In genomic region chr10:14564268-14564744, GRCh38 we compare ENCODE assay signal across 10 cellular contexts.
DNase-seq lines count a peak whose midpoint lies in the region; ATAC-seq, FAIRE-seq and TF ChIP-seq lines count a peak whose summit lies in the region.
"Had no signal": no experiment of that assay in that cellular context is flagged by ENCODE, and none has a peak within 500 bp of the region (broad histone marks: within the 10 kb centered on the region; RNA-seq: fewer than 3 reads in every experiment).

No MANE protein-coding gene starts in this region.

- H2AFZ ChIP-seq in MM.1S (ENCODE audit: low read length), result no peak overlapping the region

- ATAC-seq in HG03175 (IDR thresholded peaks at IDR 0.05; ENCODE audit: unreplicated experiment) (peak; percentile 83), gastrocnemius medialis (no peak), GM18858 (IDR thresholded peaks at IDR 0.05; ENCODE audit: unreplicated experiment) (no peak)
- ATAC-seq in activated T-cell treated with anti-CD3 and anti-CD28 coated beads, Interleukin-2, amount 50 U/mL, for 72 hours (replicated peaks in 1 of 2), result peak; percentile 39 to 42
- peak; percentile 16 to 37 for ATAC-seq in natural killer cell treated with Interleukin-12 subunit alpha and Interleukin-12 subunit beta and Interleukin-15 and Interleukin-18, amount 100 ng/mL, for 72 hours

- no peaks in the 10 kb centered on the region for H3K27me3 ChIP-seq in gastrocnemius medialis
- no peaks in the 10 kb centered on the region for H3K27me3 ChIP-seq in MM.1S (replicated peaks; ENCODE audit: insufficient read depth, low read length)

- DNase-seq in GM12865 (ENCODE audit: low read depth) (peak; percentile 38), gastrocnemius medialis (no peak), MM.1S (no peak), frontal cortex (ENCODE audit: low spot score in 2 of 2) (no peak)
- DNase-seq in activated T-cell treated with anti-CD3 and anti-CD28 coated beads, Interleukin-2, amount 50 U/mL, for 72 hours, result no peak
- no peak for DNase-seq in natural killer cell treated with Interleukin-12 subunit alpha and Interleukin-12 subunit beta and Interleukin-15 and Interleukin-18, amount 100 ng/mL, for 72 hours (ENCODE audit: low spot score)

- H3K4me3 ChIP-seq in GM12865 (ENCODE audit: low read depth, low read length), result peak overlapping the region; percentile 48
- H3K4me3 ChIP-seq in gastrocnemius medialis, result no peak overlapping the region
- no peak overlapping the region for H3K4me3 ChIP-seq in MM.1S (ENCODE audit: low read length)

- no peak for FAIRE-seq in frontal cortex (lab: Jason Lieb, UNC)

- H3K27me3 Mint-ChIP-seq in activated T-cell treated with anti-CD3 and anti-CD28 coated beads, Interleukin-2, amount 50 U/mL, for 72 hours (ENCODE audit: low read depth), result no peaks in the 10 kb centered on the region
- H3K27me3 Mint-ChIP-seq in natural killer cell treated with Interleukin-12 subunit alpha and Interleukin-12 subunit beta and Interleukin-15 and Interleukin-18, amount 100 ng/mL, for 72 hours, result no peaks in the 10 kb centered on the region
- H3K27me3 Mint-ChIP-seq: brain had no signal

- no peak for TF ChIP-seq POLR2A in gastrocnemius medialis (IDR thresholded peaks at IDR 0.05)

- intact Hi-C loops in gastrocnemius medialis (cut with DNase I; ENCODE audit: low total_unique reads), result no loop called here

- H3K9ac ChIP-seq in MM.1S (ENCODE audit: low read length), result no peak overlapping the region

- in situ Hi-C loops in gastrocnemius medialis (cut with MboI; ENCODE audit: low sequenced_read_pairs in 4 of 4), result no loop called here

- no peaks in the 10 kb centered on the region for H3K9me2 ChIP-seq in MM.1S (replicated peaks; ENCODE audit: insufficient read depth, low read length)

- H3K27ac Mint-ChIP-seq in activated T-cell treated with anti-CD3 and anti-CD28 coated beads, Interleukin-2, amount 50 U/mL, for 72 hours, result peak overlapping the region; percentile 94
- H3K27ac Mint-ChIP-seq in natural killer cell treated with Interleukin-12 subunit alpha and Interleukin-12 subunit beta and Interleukin-15 and Interleukin-18, amount 100 ng/mL, for 72 hours, result peak overlapping the region; percentile 96 to 99
- H3K27ac Mint-ChIP-seq: nephron had no signal

- H3K27ac ChIP-seq in gastrocnemius medialis, result no peak overlapping the region
- no peak overlapping the region for H3K27ac ChIP-seq in MM.1S (ENCODE audit: low read length)

- H3K36me3 Mint-ChIP-seq in activated T-cell treated with anti-CD3 and anti-CD28 coated beads, Interleukin-2, amount 50 U/mL, for 72 hours (ENCODE audit: insufficient read depth in 2 of 2), result peaks cover 17 to 38% of the 10 kb centered on the region in 2 donors
- H3K36me3 Mint-ChIP-seq in natural killer cell treated with Interleukin-12 subunit alpha and Interleukin-12 subunit beta and Interleukin-15 and Interleukin-18, amount 100 ng/mL, for 72 hours, result peaks cover 24% of the 10 kb centered on the region

- peak overlapping the region; percentile 70 to 88 for H3K4me3 Mint-ChIP-seq in activated T-cell treated with anti-CD3 and anti-CD28 coated beads, Interleukin-2, amount 50 U/mL, for 72 hours
- peak overlapping the region; percentile 66 for H3K4me3 Mint-ChIP-seq in natural killer cell treated with Interleukin-12 subunit alpha and Interleukin-12 subunit beta and Interleukin-15 and Interleukin-18, amount 100 ng/mL, for 72 hours
- H3K4me3 Mint-ChIP-seq: nephron had no signal

- peaks cover 95% of the 10 kb centered on the region for H3K79me2 ChIP-seq in MM.1S (ENCODE audit: low read length)

- H4K20me1 ChIP-seq in MM.1S (ENCODE audit: insufficient read depth, low read length), result no peaks in the 10 kb centered on the region

- TF ChIP-seq CTCF in GM12865 (IDR thresholded peaks at IDR 0.05; ENCODE audit: insufficient read depth, low read depth, low read length, missing control alignments) (no peak), gastrocnemius medialis (IDR thresholded peaks at IDR 0.05 in 4 of 5, conservative IDR thresholded peaks at IDR 0.05 in 1 of 5) (no peak), MM.1S (IDR thresholded peaks at IDR 0.05; ENCODE audit: low read length) (no peak)

- peaks cover 4 to 5% of the 10 kb centered on the region in 2 donors for H3K9me3 Mint-ChIP-seq in activated T-cell treated with anti-CD3 and anti-CD28 coated beads, Interleukin-2, amount 50 U/mL, for 72 hours
- peaks cover 4% of the 10 kb centered on the region for H3K9me3 Mint-ChIP-seq in natural killer cell treated with Interleukin-12 subunit alpha and Interleukin-12 subunit beta and Interleukin-15 and Interleukin-18, amount 100 ng/mL, for 72 hours

- no peaks in the 10 kb centered on the region for H3K4me1 ChIP-seq in gastrocnemius medialis
- peaks cover 38% of the 10 kb centered on the region for H3K4me1 ChIP-seq in MM.1S (ENCODE audit: low read length)

- H3K4me2 ChIP-seq in MM.1S (ENCODE audit: low read depth, low read length), result no peak overlapping the region

- H3K4me1 Mint-ChIP-seq in activated T-cell treated with anti-CD3 and anti-CD28 coated beads, Interleukin-2, amount 50 U/mL, for 72 hours (ENCODE audit: low read depth), result peaks cover 98% of the 10 kb centered on the region
- peaks cover 83 to 93% of the 10 kb centered on the region in 2 donors for H3K4me1 Mint-ChIP-seq in natural killer cell treated with Interleukin-12 subunit alpha and Interleukin-12 subunit beta and Interleukin-15 and Interleukin-18, amount 100 ng/mL, for 72 hours (ENCODE audit: low read depth in 2 of 2)

- peaks cover 10% of the 10 kb centered on the region for H3F3A ChIP-seq in MM.1S (ENCODE audit: insufficient read depth, low read length)

- H3K9me3 ChIP-seq in gastrocnemius medialis (no peaks in the 10 kb centered on the region), MM.1S (replicated peaks; ENCODE audit: insufficient read depth, low read length) (no peaks in the 10 kb centered on the region)

- H3K36me3 ChIP-seq in gastrocnemius medialis (no peaks in the 10 kb centered on the region), MM.1S (replicated peaks; ENCODE audit: insufficient read depth, low read length) (peaks cover 20% of the 10 kb centered on the region)

Comparison
In these comparisons a context has a peak if more than half of its experiments do, and no peak if none do; other contexts are left out.
1. ATAC-seq: peak in HG03175 (single experiment), activated T-cell treated with anti-CD3 and anti-CD28 coated beads, Interleukin-2, amount 50 U/mL, for 72 hours (2 of 2) and natural killer cell treated with Interleukin-12 subunit alpha and Interleukin-12 subunit beta and Interleukin-15 and Interleukin-18, amount 100 ng/mL, for 72 hours (2 of 2); none in gastrocnemius medialis (0 of 2) and GM18858 (single experiment).